21 cellular contexts compared by ENCODE assay signal in the genomic region with DNA sequence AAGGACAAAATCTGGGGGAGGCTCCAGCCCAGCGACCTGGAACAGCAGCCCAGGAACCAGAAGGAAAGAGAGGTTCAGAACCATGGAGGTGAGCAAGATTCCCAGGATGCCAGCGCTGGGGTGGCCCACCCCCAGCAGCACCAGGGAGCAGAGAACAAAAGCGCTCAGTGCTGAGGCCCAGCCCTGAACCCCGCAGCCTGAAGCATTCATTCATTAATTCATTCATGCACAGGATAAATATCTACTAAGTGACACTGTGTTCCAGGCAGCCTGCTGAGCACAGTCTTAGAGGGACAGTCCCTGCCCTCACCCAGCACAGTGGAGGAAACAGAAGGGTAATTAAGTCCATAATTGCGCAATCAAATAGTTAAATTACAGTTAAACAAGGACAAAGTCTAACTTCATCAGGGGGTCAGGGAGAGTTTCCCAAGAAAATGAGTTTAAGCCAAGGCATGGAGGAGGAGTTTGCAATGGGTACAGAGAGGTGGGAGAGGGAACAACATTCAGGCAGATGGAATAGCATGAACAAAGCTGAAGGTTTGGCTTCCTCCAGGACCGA.
DNase-seq lines count a peak whose midpoint lies in the region; ATAC-seq and TF ChIP-seq lines count a peak whose summit lies in the region.
"Had no signal": no experiment of that assay in that cellular context is flagged by ENCODE, and none has a peak within 500 bp of the region (broad histone marks: within the 10 kb centered on the region; RNA-seq: fewer than 3 reads in every experiment).

No MANE protein-coding gene starts in this region.

- no peaks in the 10 kb centered on the region for H3K79me1 ChIP-seq in IMR-90 (ENCODE audit: low read depth in 1 of 2, low read length in 2 of 2)

- no peaks in the 10 kb centered on the region for H3K9me3 Mint-ChIP-seq in activated naive CD4-positive, alpha-beta T cell treated with anti-CD3 and anti-CD28 coated beads, Interleukin-2, amount 10 ng/mL, durations not matched to agents 7 days and 5 days
- no peaks in the 10 kb centered on the region for H3K9me3 Mint-ChIP-seq in activated CD4-positive, alpha-beta memory T cell treated with anti-CD3 and anti-CD28 coated beads, Interleukin-2, amount 10 ng/mL, durations not matched to agents 7 days and 5 days

- no peak overlapping the region for H3K23ac ChIP-seq in IMR-90 (ENCODE audit: low read depth, low read length)

- no peak overlapping the region for H2AFZ ChIP-seq in IMR-90 (replicated peaks; ENCODE audit: low read length, poor library complexity)
- H2AFZ ChIP-seq: parathyroid adenoma had no signal

- intact Hi-C loops in IMR-90 (cut with micrococcal nuclease) (no loop called here), sigmoid colon (cut with DNase I) (no loop called here)

- H3K4ac ChIP-seq in IMR-90 (ENCODE audit: low read depth, low read length): no peak overlapping the region

- no peak overlapping the region for H2BK120ac ChIP-seq in IMR-90 (ENCODE audit: low read depth, low read length)

- no peak overlapping the region for H3K4me3 ChIP-seq in IMR-90 (ENCODE audit: insufficient read depth, low read depth, low read length)
- H3K4me3 ChIP-seq in sigmoid colon: no peak overlapping the region
- H3K4me3 ChIP-seq: cardiac muscle cell, left ventricle myocardium inferior, vagina had no signal

- no peak for TF ChIP-seq EP300 in sigmoid colon (IDR thresholded peaks at IDR 0.05)

- no peak for ATAC-seq in IMR-90 (ENCODE audit: low read depth)
- ATAC-seq: SK-N-SH treated with all-trans-retinoic acid at 6 μM for 48 hours had no signal

- no peaks in the 10 kb centered on the region for H3K9me1 ChIP-seq in IMR-90 (ENCODE audit: insufficient read depth, low read length)

- no peak overlapping the region for H4K5ac ChIP-seq in IMR-90 (ENCODE audit: low read depth, low read length)

- H2BK15ac ChIP-seq in IMR-90 (ENCODE audit: low read depth, low read length): no peak overlapping the region

- no peak for TF ChIP-seq RAD21 in IMR-90 (IDR thresholded peaks at IDR 0.05; ENCODE audit: low read length)

- no peak overlapping the region for H2BK20ac ChIP-seq in IMR-90 (ENCODE audit: low read depth, low read length)

- peaks cover 12% of the 10 kb centered on the region for H3K27me3 Mint-ChIP-seq in activated naive CD4-positive, alpha-beta T cell treated with anti-CD3 and anti-CD28 coated beads, Interleukin-2, amount 10 ng/mL, durations not matched to agents 7 days and 5 days
- peaks cover 2% of the 10 kb centered on the region for H3K27me3 Mint-ChIP-seq in activated CD4-positive, alpha-beta memory T cell treated with anti-CD3 and anti-CD28 coated beads, Interleukin-2, amount 10 ng/mL, durations not matched to agents 7 days and 5 days

- no peaks in the 10 kb centered on the region for H4K20me1 ChIP-seq in IMR-90 (ENCODE audit: insufficient read depth, low read length)

- no peak overlapping the region for H2BK5ac ChIP-seq in IMR-90 (ENCODE audit: low read depth, low read length, poor library complexity, severe bottlenecking)

- CTCF ChIA-PET in IMR-90 (lab: Yijun Ruan, JAX): no interaction called here
- CTCF ChIA-PET in activated naive CD4-positive, alpha-beta T cell treated with anti-CD3 and anti-CD28 coated beads, Interleukin-2, amount 10 ng/mL, durations not matched to agents 7 days and 5 days (lab: Charles Lee): no interaction called here
- CTCF ChIA-PET in activated CD4-positive, alpha-beta memory T cell treated with anti-CD3 and anti-CD28 coated beads, Interleukin-2, amount 10 ng/mL, durations not matched to agents 7 days and 5 days (lab: Charles Lee): no interaction called here

- no peak overlapping the region for H3K56ac ChIP-seq in IMR-90 (ENCODE audit: extremely low read depth, insufficient read depth, low read length)

- H4K91ac ChIP-seq in IMR-90 (ENCODE audit: insufficient read depth, low read depth, low read length): no peak overlapping the region

- H3K4me2 ChIP-seq in IMR-90 (ENCODE audit: low read depth, low read length): no peak overlapping the region

- TF ChIP-seq POLR2A in IMR-90 (IDR thresholded peaks at IDR 0.05; ENCODE audit: low read depth, low read length) (no peak), sigmoid colon (IDR thresholded peaks at IDR 0.05) (no peak)

- H3K18ac ChIP-seq in IMR-90 (ENCODE audit: low read depth, low read length): no peak overlapping the region

- H3K36me3 ChIP-seq in IMR-90 (ENCODE audit: control insufficient read depth, insufficient read depth, low read length) (no peaks in the 10 kb centered on the region), sigmoid colon (no peaks in the 10 kb centered on the region)
- H3K36me3 ChIP-seq: cardiac muscle cell, left ventricle myocardium inferior, vagina had no signal

- H3K27me3 ChIP-seq in IMR-90 (ENCODE audit: control insufficient read depth, insufficient read depth, low read length) (no peaks in the 10 kb centered on the region), sigmoid colon (no peaks in the 10 kb centered on the region)
- H3K27me3 ChIP-seq: cardiac muscle cell, vagina had no signal

- no peak overlapping the region for H2AK9ac ChIP-seq in IMR-90 (replicated peaks; ENCODE audit: low read depth, low read length, poor library complexity)

- no peaks in the 10 kb centered on the region for H3K4me1 ChIP-seq in IMR-90 (ENCODE audit: control insufficient read depth, insufficient read depth, low read length)
- H3K4me1 ChIP-seq in sigmoid colon: no peaks in the 10 kb centered on the region
- H3K4me1 ChIP-seq: left ventricle myocardium inferior, parathyroid adenoma, vagina had no signal

- H3K9me3 ChIP-seq in IMR-90 (ENCODE audit: control insufficient read depth, insufficient read depth, low read length) (no peaks in the 10 kb centered on the region), sigmoid colon (no peaks in the 10 kb centered on the region)
- H3K9me3 ChIP-seq: left ventricle myocardium inferior, vagina had no signal

- no peak overlapping the region for H2AK5ac ChIP-seq in IMR-90 (ENCODE audit: low read depth, low read length)

- no TSS peak for BruUV-seq in IMR-90 (replicated peaks; lab: Mats Ljungman, UMichigan)

- no peaks in the 10 kb centered on the region for H3K4me1 Mint-ChIP-seq in activated naive CD4-positive, alpha-beta T cell treated with anti-CD3 and anti-CD28 coated beads, Interleukin-2, amount 10 ng/mL, durations not matched to agents 7 days and 5 days
- H3K4me1 Mint-ChIP-seq in activated CD4-positive, alpha-beta memory T cell treated with anti-CD3 and anti-CD28 coated beads, Interleukin-2, amount 10 ng/mL, durations not matched to agents 7 days and 5 days: no peaks in the 10 kb centered on the region

- H3K27ac ChIP-seq in IMR-90 (ENCODE audit: insufficient read depth, low read length) (no peak overlapping the region), sigmoid colon (no peak overlapping the region)
- H3K27ac ChIP-seq: cardiac muscle cell, left ventricle myocardium inferior, parathyroid adenoma, vagina had no signal

- H4K8ac ChIP-seq in IMR-90 (ENCODE audit: low read depth in 2 of 2, low read length in 2 of 2): no peak overlapping the region

- dilution Hi-C loops in IMR-90 (cut with HindIII; ENCODE audit: low sequenced_read_pairs, unreplicated experiment): no loop called here

- H3K36me3 Mint-ChIP-seq in activated naive CD4-positive, alpha-beta T cell treated with anti-CD3 and anti-CD28 coated beads, Interleukin-2, amount 10 ng/mL, durations not matched to agents 7 days and 5 days: no peaks in the 10 kb centered on the region
- H3K36me3 Mint-ChIP-seq in activated CD4-positive, alpha-beta memory T cell treated with anti-CD3 and anti-CD28 coated beads, Interleukin-2, amount 10 ng/mL, durations not matched to agents 7 days and 5 days (ENCODE audit: low read depth): no peaks in the 10 kb centered on the region

- in situ Hi-C loops in IMR-90 (cut with MboI; ENCODE audit: low sequenced_read_pairs): no loop called here

- H3K14ac ChIP-seq in IMR-90 (replicated peaks; ENCODE audit: low read depth, low read length): no peak overlapping the region

- TF ChIP-seq CTCF in IMR-90 (conservative IDR thresholded peaks at IDR 0.05; ENCODE audit: low read depth, low read length) (no peak), sigmoid colon (IDR thresholded peaks at IDR 0.05) (no peak)

- POLR2A ChIA-PET in IMR-90 (lab: Charles Lee; ENCODE audit: unreplicated experiment): no interaction called here
- POLR2A ChIA-PET in activated CD4-positive, alpha-beta memory T cell treated with anti-CD3 and anti-CD28 coated beads, Interleukin-2, amount 10 ng/mL, durations not matched to agents 7 days and 5 days (lab: Charles Lee): no interaction called here

- no peak overlapping the region for H3K9ac ChIP-seq in IMR-90 (ENCODE audit: low read depth, low read length)
- H3K9ac ChIP-seq: parathyroid adenoma had no signal

- no peak overlapping the region for H3K27ac Mint-ChIP-seq in activated naive CD4-positive, alpha-beta T cell treated with anti-CD3 and anti-CD28 coated beads, Interleukin-2, amount 10 ng/mL, durations not matched to agents 7 days and 5 days
- no peak overlapping the region for H3K27ac Mint-ChIP-seq in activated CD4-positive, alpha-beta memory T cell treated with anti-CD3 and anti-CD28 coated beads, Interleukin-2, amount 10 ng/mL, durations not matched to agents 7 days and 5 days

- DNase-seq in IMR-90: no peak
- DNase-seq in NOMO-1 treated with dmso at 0.1 percent for 144 hours (lab: John Stamatoyannopoulos, UW; ENCODE audit: unreplicated experiment): peak; percentile 48
- peak; percentile 45 for DNase-seq in kidney glomerular epithelial cell (lab: John Stamatoyannopoulos, UW)
- DNase-seq in sigmoid colon: peak; percentile 24
- DNase-seq in AML-193 (lab: John Stamatoyannopoulos, UW): no peak
- no peak for DNase-seq in activated naive CD4-positive, alpha-beta T cell treated with anti-CD3 and anti-CD28 coated beads, Interleukin-2, amount 10 ng/mL, durations not matched to agents 7 days and 5 days
- no peak for DNase-seq in activated CD4-positive, alpha-beta memory T cell treated with anti-CD3 and anti-CD28 coated beads, Interleukin-2, amount 10 ng/mL, durations not matched to agents 7 days and 5 days
- DNase-seq in OCI-M2 (lab: John Stamatoyannopoulos, UW; ENCODE audit: unreplicated experiment): no peak
- DNase-seq: activated T-cell treated with anti-CD3 and anti-CD28 coated beads, Interleukin-2, amount 50 U/mL, for 1 hour; dermis blood vessel endothelial cell; KG1; left ventricle myocardium inferior; midbrain; NCI-H1105; NCI-H2081; NCI-H345; RPMI8226 had no signal

- no peak overlapping the region for H3K4me3 Mint-ChIP-seq in activated naive CD4-positive, alpha-beta T cell treated with anti-CD3 and anti-CD28 coated beads, Interleukin-2, amount 10 ng/mL, durations not matched to agents 7 days and 5 days
- H3K4me3 Mint-ChIP-seq in activated CD4-positive, alpha-beta memory T cell treated with anti-CD3 and anti-CD28 coated beads, Interleukin-2, amount 10 ng/mL, durations not matched to agents 7 days and 5 days: no peak overlapping the region

- WGBS in IMR-90 (ENCODE audit: extremely low coverage in 2 of 2, insufficient read length in 1 of 2), 2 experiments: no CpG with 5 or more reads among the region's 6 CpGs
- WGBS in sigmoid colon, 2 donors: 53 to 84% methylated on average over 6 of the region's 6 CpGs

TF ChIP-seq in IMR-90, 13 proteins besides CTCF, POLR2A, EP300 and RAD21:
- peak; percentile 91 for TF ChIP-seq CEBPB (IDR thresholded peaks at IDR 0.05; ENCODE audit: low read depth, low read length)
- no peak for TF ChIP-seq RFX5 (IDR thresholded peaks at IDR 0.05; ENCODE audit: low read depth, low read length)

Comparison
In these comparisons a context has a peak if more than half of its experiments do, and no peak if none do; other contexts are left out.
1. DNase-seq: peak in NOMO-1 treated with dmso at 0.1 percent for 144 hours (single experiment), kidney glomerular epithelial cell (single experiment) and sigmoid colon (single experiment); none in IMR-90 (single experiment), AML-193 (0 of 2), activated naive CD4-positive, alpha-beta T cell treated with anti-CD3 and anti-CD28 coated beads, Interleukin-2, amount 10 ng/mL, durations not matched to agents 7 days and 5 days (single experiment), activated CD4-positive, alpha-beta memory T cell treated with anti-CD3 and anti-CD28 coated beads, Interleukin-2, amount 10 ng/mL, durations not matched to agents 7 days and 5 days (single experiment) and OCI-M2 (single experiment).